In genomic region chr5:137167187-137167586, GRCh38 we compare ENCODE assay signal across 1 cellular context.
TF ChIP-seq lines count a peak whose summit lies in the region.

No MANE protein-coding gene starts in this region.

TF ChIP-seq in GM23338, 12 proteins besides CTCF, POLR2A, EP300 and RAD21 (continued from another document):
- TF ChIP-seq ZNF462 (CRISPR knock-in tag; IDR thresholded peaks at IDR 0.05) (no peak), EZH2 (IDR thresholded peaks at IDR 0.05; ENCODE audit: low read depth, unreplicated experiment) (no peak), POLR2AphosphoS5 (IDR thresholded peaks at IDR 0.05; ENCODE audit: low read depth) (no peak), ZNF114 (CRISPR knock-in tag; IDR thresholded peaks at IDR 0.05) (no peak), ZNF331 (CRISPR knock-in tag; IDR thresholded peaks at IDR 0.05; ENCODE audit: low read depth) (no peak)
